8 cellular contexts compared by ENCODE assay signal in the genomic region with DNA sequence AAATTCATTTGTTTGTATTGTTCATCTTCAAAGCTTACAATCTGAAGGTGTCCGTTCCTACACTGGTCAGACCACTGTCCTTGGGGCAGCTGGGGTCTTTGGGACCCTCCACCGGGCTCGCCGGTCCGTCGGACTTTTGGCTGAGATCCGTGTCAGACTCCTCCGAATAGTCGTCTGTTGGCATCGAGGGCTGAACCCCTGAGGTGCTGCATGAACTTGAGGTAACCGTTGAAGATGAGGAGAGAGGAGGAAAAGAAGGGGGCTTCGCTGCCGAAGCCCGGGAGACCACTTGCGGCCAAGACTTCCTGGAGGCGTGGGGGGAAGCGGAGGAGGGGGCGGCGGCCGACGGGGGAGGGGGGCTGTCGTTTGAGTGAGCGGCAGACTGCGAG.
DNase-seq lines count a peak whose midpoint lies in the region; ATAC-seq and TF ChIP-seq lines count a peak whose summit lies in the region.

No MANE protein-coding gene starts in this region.

- H3K27ac Mint-ChIP-seq in chondrocyte (ENCODE audit: unreplicated experiment), result peak overlapping the region; percentile 100
- H3K27ac Mint-ChIP-seq in naive thymus-derived CD4-positive, alpha-beta T cell, result peak overlapping the region in 6 of 9 donors; percentile 28 to 79 (median 65)

- H3K4me3 Mint-ChIP-seq in chondrocyte (ENCODE audit: unreplicated experiment), result peak overlapping the region; percentile 73
- H3K4me3 Mint-ChIP-seq in naive thymus-derived CD4-positive, alpha-beta T cell, result peak overlapping the region; percentile 85 to 92 (median 88)

- peak overlapping the region; percentile 27 for H3K4me3 ChIP-seq in AG09309 (ENCODE audit: control insufficient read depth, low read depth, low read length)
- peak overlapping the region; percentile 6 for H3K4me3 ChIP-seq in naive thymus-derived CD4-positive, alpha-beta T cell (ENCODE audit: low read length)

- H3K36me3 Mint-ChIP-seq in chondrocyte (ENCODE audit: low read depth), result peaks cover 37% of the 10 kb centered on the region
- peaks cover 0 to 2% (median 0%) of the 10 kb centered on the region in 5 donors for H3K36me3 Mint-ChIP-seq in naive thymus-derived CD4-positive, alpha-beta T cell

- ATAC-seq in HG03066 (IDR thresholded peaks at IDR 0.05; ENCODE audit: low read depth, unreplicated experiment), result peak; percentile 10
- ATAC-seq in naive thymus-derived CD4-positive, alpha-beta T cell, result peak; percentile 7
- no peak for ATAC-seq in GM21825 (IDR thresholded peaks at IDR 0.05; ENCODE audit: unreplicated experiment)

- TF ChIP-seq CTCF in AG09309 (IDR thresholded peaks at IDR 0.05; ENCODE audit: control insufficient read depth, insufficient read depth, low read depth, low read length, missing control alignments) (no peak), chondrocyte (IDR thresholded peaks at IDR 0.05) (no peak)

- CTCF ChIA-PET in naive thymus-derived CD4-positive, alpha-beta T cell (lab: Charles Lee), result no interaction called here

- no peak overlapping the region for H3K27ac ChIP-seq in naive thymus-derived CD4-positive, alpha-beta T cell (ENCODE audit: low read depth, low read length)

- H3K4me1 Mint-ChIP-seq in chondrocyte (ENCODE audit: low read depth), result peaks cover 61% of the 10 kb centered on the region
- peaks cover 9 to 32% (median 14%) of the 10 kb centered on the region in 7 donors for H3K4me1 Mint-ChIP-seq in naive thymus-derived CD4-positive, alpha-beta T cell

- no peaks in the 10 kb centered on the region for H3K36me3 ChIP-seq in naive thymus-derived CD4-positive, alpha-beta T cell (ENCODE audit: control insufficient read depth in 2 of 3, insufficient read depth in 3 of 3, low read length in 3 of 3)

- intact Hi-C loops in naive thymus-derived CD4-positive, alpha-beta T cell (cut with micrococcal nuclease), result loop anchor here (1.0 to 5.0 kb wide), 2 partner anchors 122 to 260 kb away; partner anchors contain the start of gene ZFHX3 (in 1 of the 2)

- DNase-seq in AG09309 (ENCODE audit: low read depth) (no peak), chondrocyte (ENCODE audit: low spot score) (no peak), DMS114 treated with DMSO at 0.1 percent for 48 hours (lab: John Stamatoyannopoulos, UW; ENCODE audit: unreplicated experiment) (no peak), foreskin melanocyte (no peak), SK-N-DZ (ENCODE audit: low spot score) (no peak)
- no peak for DNase-seq in naive thymus-derived CD4-positive, alpha-beta T cell

- POLR2A ChIA-PET in naive thymus-derived CD4-positive, alpha-beta T cell (lab: Charles Lee), result no interaction called here

- no peaks in the 10 kb centered on the region for H3K4me1 ChIP-seq in naive thymus-derived CD4-positive, alpha-beta T cell (ENCODE audit: control insufficient read depth in 2 of 2, insufficient read depth in 2 of 2, low read length in 2 of 2)

- no peaks in the 10 kb centered on the region for H3K9me3 ChIP-seq in naive thymus-derived CD4-positive, alpha-beta T cell (ENCODE audit: control insufficient read depth in 2 of 3, low read length in 3 of 3)

- H3K27me3 ChIP-seq in naive thymus-derived CD4-positive, alpha-beta T cell (ENCODE audit: control insufficient read depth in 2 of 2, insufficient read depth in 2 of 2, low read length in 2 of 2), result peaks cover 0 to 11% of the 10 kb centered on the region in 2 donors

- no peaks in the 10 kb centered on the region for H3K27me3 Mint-ChIP-seq in chondrocyte (ENCODE audit: low read depth)
- H3K27me3 Mint-ChIP-seq in naive thymus-derived CD4-positive, alpha-beta T cell, result peaks cover 11 to 50% (median 32%) of the 10 kb centered on the region in 5 donors

- H3K9me3 Mint-ChIP-seq in chondrocyte (ENCODE audit: low read depth), result no peaks in the 10 kb centered on the region
- H3K9me3 Mint-ChIP-seq in naive thymus-derived CD4-positive, alpha-beta T cell, result no peaks in the 10 kb centered on the region
